In the genomic region with DNA sequence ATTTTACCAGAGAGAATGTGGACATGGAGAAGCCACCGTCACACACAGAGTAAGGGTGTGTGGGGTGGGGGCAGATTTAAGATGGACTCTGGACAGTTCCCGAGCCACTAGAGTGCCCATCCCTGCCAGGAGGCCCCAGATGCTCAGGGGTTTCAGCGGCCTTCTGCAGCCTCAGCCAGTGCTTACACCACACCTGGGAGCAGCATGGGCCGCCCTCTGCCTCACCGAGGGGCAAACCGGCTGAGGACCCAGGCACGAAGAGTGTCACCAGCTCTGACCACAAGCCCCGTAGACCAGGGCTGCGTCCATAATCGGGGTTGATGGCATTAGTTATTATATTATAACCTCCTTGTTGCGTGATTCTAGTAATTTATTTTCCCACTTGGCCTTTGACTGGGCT, we compare ENCODE assay signal across 31 cellular contexts. TPM values are rescaled to one million over a fixed set of nuclear protein-coding genes. Genes with fewer than 3 reads are reported as not detected.
A peak's percentile ranks its signal among the peaks of the same experiment; 100 is the strongest.
DNase-seq lines count a peak whose midpoint lies in the region; ATAC-seq and TF ChIP-seq lines count a peak whose summit lies in the region.
"Had no signal": no experiment of that assay in that cellular context is flagged by ENCODE, and none has a peak within 500 bp of the region (broad histone marks: within the 10 kb centered on the region; RNA-seq: fewer than 3 reads in every experiment).

No MANE protein-coding gene starts in this region.

- H3K4me3 ChIP-seq in MM.1S (ENCODE audit: low read length) (no peak overlapping the region), iPS-15b (ENCODE audit: low read depth, low read length) (peak overlapping the region; percentile 11), upper lobe of right lung (no peak overlapping the region)
- H3K4me3 ChIP-seq: esophagus muscularis mucosa, hepatocyte, lower lobe of right lung, mucosa of descending colon, transverse colon had no signal

- TF ChIP-seq CTCF in MM.1S (IDR thresholded peaks at IDR 0.05; ENCODE audit: low read length): no peak
- no peak for TF ChIP-seq CTCF in upper lobe of right lung (IDR thresholded peaks at IDR 0.05)

- H2AFZ ChIP-seq in MM.1S (ENCODE audit: low read length): peak overlapping the region; percentile 52
- H2AFZ ChIP-seq: hepatocyte had no signal

- H4K20me1 ChIP-seq in MM.1S (ENCODE audit: insufficient read depth, low read length): no peaks in the 10 kb centered on the region

- no peaks in the 10 kb centered on the region for H3K9me2 ChIP-seq in MM.1S (replicated peaks; ENCODE audit: insufficient read depth, low read length)

- H3K9ac ChIP-seq in MM.1S (ENCODE audit: low read length): peak overlapping the region; percentile 19; the same call in 1 of the 2 replicates
- H3K9ac ChIP-seq in iPS-15b (ENCODE audit: low read depth, low read length): no peak overlapping the region

- peak overlapping the region; percentile 74; the same call in 1 of the 2 replicates for H3K4me2 ChIP-seq in MM.1S (ENCODE audit: low read depth, low read length)

- peaks cover 81% of the 10 kb centered on the region for H3K27me3 Mint-ChIP-seq in activated naive CD8-positive, alpha-beta T cell treated with anti-CD3 and anti-CD28 coated beads, Interleukin-2, amount 10 ng/mL, durations not matched to agents 7 days and 5 days
- H3K27me3 Mint-ChIP-seq in activated naive CD8-positive, alpha-beta T cell treated with anti-CD3 and anti-CD28 coated beads, Interleukin-2, amount 50 U/mL, for 24 hours: peaks cover 80% of the 10 kb centered on the region

- H3K27me3 ChIP-seq in MM.1S (replicated peaks; ENCODE audit: insufficient read depth, low read length) (peaks cover 19% of the 10 kb centered on the region), iPS-15b (ENCODE audit: control insufficient read depth, insufficient read depth, low read length) (peaks cover 99% of the 10 kb centered on the region), upper lobe of right lung (peaks cover 100% of the 10 kb centered on the region)

- H3K4me1 Mint-ChIP-seq in activated naive CD8-positive, alpha-beta T cell treated with anti-CD3 and anti-CD28 coated beads, Interleukin-2, amount 10 ng/mL, durations not matched to agents 7 days and 5 days: peaks cover 17% of the 10 kb centered on the region
- peaks cover 22% of the 10 kb centered on the region for H3K4me1 Mint-ChIP-seq in activated naive CD8-positive, alpha-beta T cell treated with anti-CD3 and anti-CD28 coated beads, Interleukin-2, amount 50 U/mL, for 24 hours

- H3K36me3 ChIP-seq in MM.1S (replicated peaks; ENCODE audit: insufficient read depth, low read length) (no peaks in the 10 kb centered on the region), iPS-15b (ENCODE audit: control insufficient read depth, insufficient read depth, low read length) (no peaks in the 10 kb centered on the region), upper lobe of right lung (no peaks in the 10 kb centered on the region)
- H3K36me3 ChIP-seq: brain microvascular endothelial cell, esophagus muscularis mucosa, lower lobe of right lung, transverse colon had no signal

- peak overlapping the region; percentile 22 for H3K4me3 Mint-ChIP-seq in activated naive CD8-positive, alpha-beta T cell treated with anti-CD3 and anti-CD28 coated beads, Interleukin-2, amount 10 ng/mL, durations not matched to agents 7 days and 5 days
- no peak overlapping the region for H3K4me3 Mint-ChIP-seq in activated naive CD8-positive, alpha-beta T cell treated with anti-CD3 and anti-CD28 coated beads, Interleukin-2, amount 50 U/mL, for 24 hours
- H3K4me3 Mint-ChIP-seq: activated CD4-positive, alpha-beta memory T cell treated with anti-CD3 and anti-CD28 coated beads for 36 hours; CD8-positive, alpha-beta T cell; effector memory CD8-positive, alpha-beta T cell; nephron had no signal

- H3K9me3 ChIP-seq in MM.1S (replicated peaks; ENCODE audit: insufficient read depth, low read length) (no peaks in the 10 kb centered on the region), iPS-15b (ENCODE audit: control insufficient read depth, insufficient read depth, low read length) (no peaks in the 10 kb centered on the region), upper lobe of right lung (no peaks in the 10 kb centered on the region)
- H3K9me3 ChIP-seq: esophagus muscularis mucosa, lower lobe of right lung, mucosa of descending colon, transverse colon had no signal

- no peaks in the 10 kb centered on the region for H3K9me3 Mint-ChIP-seq in activated naive CD8-positive, alpha-beta T cell treated with anti-CD3 and anti-CD28 coated beads, Interleukin-2, amount 10 ng/mL, durations not matched to agents 7 days and 5 days
- no peaks in the 10 kb centered on the region for H3K9me3 Mint-ChIP-seq in activated naive CD8-positive, alpha-beta T cell treated with anti-CD3 and anti-CD28 coated beads, Interleukin-2, amount 50 U/mL, for 24 hours
- H3K9me3 Mint-ChIP-seq: activated CD4-positive, alpha-beta memory T cell treated with anti-CD3 and anti-CD28 coated beads for 36 hours; CD8-positive, alpha-beta T cell; effector memory CD8-positive, alpha-beta T cell had no signal

- peaks cover 16% of the 10 kb centered on the region for H3F3A ChIP-seq in MM.1S (ENCODE audit: insufficient read depth, low read length)

- no peaks in the 10 kb centered on the region for H3K79me2 ChIP-seq in MM.1S (ENCODE audit: low read length)
- H3K79me2 ChIP-seq: hepatocyte had no signal

- ATAC-seq in activated naive CD8-positive, alpha-beta T cell treated with anti-CD3 and anti-CD28 coated beads, Interleukin-2, amount 10 ng/mL, durations not matched to agents 7 days and 5 days (ENCODE audit: low read depth): no peak
- ATAC-seq in activated naive CD8-positive, alpha-beta T cell treated with anti-CD3 and anti-CD28 coated beads, Interleukin-2, amount 50 U/mL, for 24 hours: no peak
- ATAC-seq in upper lobe of right lung (no peak), HG02973 (IDR thresholded peaks at IDR 0.05; ENCODE audit: unreplicated experiment) (no peak), left cardiac atrium (no peak)
- ATAC-seq: CD8-positive, alpha-beta T cell; effector memory CD8-positive, alpha-beta T cell; lower lobe of right lung; mucosa of descending colon; sciatic nerve had no signal

- no peaks in the 10 kb centered on the region for H3K36me3 Mint-ChIP-seq in activated naive CD8-positive, alpha-beta T cell treated with anti-CD3 and anti-CD28 coated beads, Interleukin-2, amount 10 ng/mL, durations not matched to agents 7 days and 5 days
- no peaks in the 10 kb centered on the region for H3K36me3 Mint-ChIP-seq in activated naive CD8-positive, alpha-beta T cell treated with anti-CD3 and anti-CD28 coated beads, Interleukin-2, amount 50 U/mL, for 24 hours (ENCODE audit: low read depth)
- H3K36me3 Mint-ChIP-seq: activated CD4-positive, alpha-beta memory T cell treated with anti-CD3 and anti-CD28 coated beads for 36 hours; CD8-positive, alpha-beta T cell had no signal

- no peak overlapping the region for H3K27ac Mint-ChIP-seq in activated naive CD8-positive, alpha-beta T cell treated with anti-CD3 and anti-CD28 coated beads, Interleukin-2, amount 10 ng/mL, durations not matched to agents 7 days and 5 days
- no peak overlapping the region for H3K27ac Mint-ChIP-seq in activated naive CD8-positive, alpha-beta T cell treated with anti-CD3 and anti-CD28 coated beads, Interleukin-2, amount 50 U/mL, for 24 hours
- H3K27ac Mint-ChIP-seq: activated CD4-positive, alpha-beta memory T cell treated with anti-CD3 and anti-CD28 coated beads for 36 hours; CD8-positive, alpha-beta T cell; effector memory CD8-positive, alpha-beta T cell; nephron had no signal

- intact Hi-C loops in upper lobe of right lung (cut with DNase I) (no loop called here), left cardiac atrium (cut with DNase I) (no loop called here)

- POLR2A ChIA-PET in activated naive CD8-positive, alpha-beta T cell treated with anti-CD3 and anti-CD28 coated beads, Interleukin-2, amount 10 ng/mL, durations not matched to agents 7 days and 5 days (lab: Charles Lee): no interaction called here

- H3K4me1 ChIP-seq in MM.1S (ENCODE audit: low read length): peaks cover 46% of the 10 kb centered on the region
- peaks cover 20% of the 10 kb centered on the region for H3K4me1 ChIP-seq in iPS-15b (ENCODE audit: control insufficient read depth, insufficient read depth, low read length)
- peaks cover 9% of the 10 kb centered on the region for H3K4me1 ChIP-seq in upper lobe of right lung

- DNase-seq in activated naive CD8-positive, alpha-beta T cell treated with anti-CD3 and anti-CD28 coated beads, Interleukin-2, amount 10 ng/mL, durations not matched to agents 7 days and 5 days: no peak
- DNase-seq in activated naive CD8-positive, alpha-beta T cell treated with anti-CD3 and anti-CD28 coated beads, Interleukin-2, amount 50 U/mL, for 24 hours: no peak
- DNase-seq in MM.1S (no peak), upper lobe of right lung (peak; percentile 29), GOT3 (lab: John Stamatoyannopoulos, UW) (no peak), left cardiac atrium (no peak)
- DNase-seq: activated CD4-positive, CD25-positive, alpha-beta regulatory T cell; activated CD8-positive, alpha-beta memory T cell treated with anti-CD3 and anti-CD28 coated beads, Interleukin-2, amount 50 U/mL, for 48 hours; activated gamma-delta T cell; AML-193; brain microvascular endothelial cell; CD8-positive, alpha-beta T cell; effector memory CD8-positive, alpha-beta T cell; foreskin melanocyte; GDM1; HCEC 1CT; IMR-90; lower lobe of right lung; mucosa of descending colon; NCI-H226; OCI-M1; Right ventricle myocardium superior; transverse colon had no signal

- H3K27ac ChIP-seq in MM.1S (ENCODE audit: low read length): peak overlapping the region; percentile 77; the same call in 1 of the 2 replicates
- H3K27ac ChIP-seq in upper lobe of right lung: no peak overlapping the region
- H3K27ac ChIP-seq: brain microvascular endothelial cell, esophagus muscularis mucosa, hepatocyte, lower lobe of right lung, transverse colon had no signal

RNA-seq across cellular contexts. Expression of gene MNX1, which starts 6.7 kb away (rescaled TPM):
- total RNA-seq in activated naive CD8-positive, alpha-beta T cell treated with anti-CD3 and anti-CD28 coated beads, Interleukin-2, amount 10 ng/mL, durations not matched to agents 7 days and 5 days: not detected
- total RNA-seq in upper lobe of right lung: 0.93 TPM
- not detected for total RNA-seq in left cardiac atrium
- total RNA-seq: activated CD4-positive, alpha-beta memory T cell treated with anti-CD3 and anti-CD28 coated beads for 36 hours; CD8-positive, alpha-beta T cell; esophagus muscularis mucosa; IMR-90; M059J; Right ventricle myocardium superior; sciatic nerve had no signal
